20 cellular contexts compared by ENCODE assay signal in genomic region chr17:2111691-2112090, GRCh38. TPM values are rescaled to one million over a fixed set of nuclear protein-coding genes. Genes with fewer than 3 reads are reported as not detected.
DNase-seq lines count a peak whose midpoint lies in the region; ATAC-seq, FAIRE-seq and TF ChIP-seq lines count a peak whose summit lies in the region.
"Had no signal": no experiment of that assay in that cellular context is flagged by ENCODE, and none has a peak within 500 bp of the region (broad histone marks: within the 10 kb centered on the region; RNA-seq: fewer than 3 reads in every experiment).

No MANE protein-coding gene starts in this region.

- H3K27me3 Mint-ChIP-seq in natural killer cell treated with Interleukin-12 subunit alpha and Interleukin-12 subunit beta and Interleukin-15 and Interleukin-18, amount 100 ng/mL, for 72 hours = no peaks in the 10 kb centered on the region
- H3K27me3 Mint-ChIP-seq: CD4-positive, alpha-beta memory T cell; memory B cell had no signal

- no peak for ATAC-seq in HG03280 (IDR thresholded peaks at IDR 0.05; ENCODE audit: unreplicated experiment)
- no peak for ATAC-seq in natural killer cell treated with Interleukin-12 subunit alpha and Interleukin-12 subunit beta and Interleukin-15 and Interleukin-18, amount 100 ng/mL, for 72 hours
- ATAC-seq: gastrocnemius medialis had no signal

- H3K27me3 ChIP-seq in mammary epithelial cell (ENCODE audit: insufficient read depth, low read length) (no peaks in the 10 kb centered on the region), bronchial epithelial cell (ENCODE audit: control insufficient read depth, insufficient read depth, low read length) (no peaks in the 10 kb centered on the region)
- H3K27me3 ChIP-seq: ascending aorta, gastrocnemius medialis, neural progenitor cell had no signal

- H3K9ac ChIP-seq in mammary epithelial cell (ENCODE audit: insufficient read depth, low read length) = no peak overlapping the region
- H3K9ac ChIP-seq: neural progenitor cell had no signal

- H3K4me3 ChIP-seq in mammary epithelial cell (replicated peaks in 1 of 3; ENCODE audit: insufficient read depth in 1 of 3, low read depth in 2 of 3, low read length in 3 of 3) (no peak overlapping the region), bronchial epithelial cell (ENCODE audit: low read depth, low read length) (no peak overlapping the region)
- H3K4me3 ChIP-seq: ascending aorta, gastrocnemius medialis, neural progenitor cell had no signal

- intact Hi-C loops in mammary epithelial cell (cut with micrococcal nuclease) = no loop called here

- CTCF ChIA-PET in mammary epithelial cell (lab: Charles Lee; ENCODE audit: low non-redundant PET) = no interaction called here

- H4K20me1 ChIP-seq in mammary epithelial cell (ENCODE audit: insufficient read depth, low read length) = no peaks in the 10 kb centered on the region

- 73% methylated on average over 4 of the region's 5 CpGs for WGBS in mammary epithelial cell (ENCODE audit: low coverage, missing lambda C conversion rate)

- no peak overlapping the region for H2AFZ ChIP-seq in mammary epithelial cell (ENCODE audit: low read depth, low read length)
- H2AFZ ChIP-seq: neural progenitor cell had no signal

- no TSS peak for BruUV-seq in mammary epithelial cell (replicated peaks; lab: Mats Ljungman, UMichigan)

- no peak overlapping the region for H3K27ac ChIP-seq in mammary epithelial cell (ENCODE audit: insufficient read depth, low read depth, low read length)
- H3K27ac ChIP-seq: ascending aorta, gastrocnemius medialis, neural progenitor cell, RWPE1, WERI-Rb-1 had no signal

- peaks cover 2 to 9% of the 10 kb centered on the region in 2 donors for H3K4me1 Mint-ChIP-seq in natural killer cell treated with Interleukin-12 subunit alpha and Interleukin-12 subunit beta and Interleukin-15 and Interleukin-18, amount 100 ng/mL, for 72 hours (ENCODE audit: low read depth in 2 of 2)

- DNase-seq in T47D (ENCODE audit: low read depth in 1 of 2, low spot score in 1 of 2) (peak; percentile 51 to 90), mammary epithelial cell (no peak), bronchial epithelial cell (ENCODE audit: low read depth) (peak; percentile 22), left kidney (ENCODE audit: low read depth, low spot score) (peak; percentile 32), ureter (ENCODE audit: low spot score) (peak; percentile 71), NCI-H2029 (lab: John Stamatoyannopoulos, UW) (no peak)
- no peak for DNase-seq in natural killer cell treated with Interleukin-12 subunit alpha and Interleukin-12 subunit beta and Interleukin-15 and Interleukin-18, amount 100 ng/mL, for 72 hours (ENCODE audit: low spot score)
- DNase-seq: activated effector memory CD4-positive, alpha-beta T cell treated with Interleukin-2 at 50 U/mL for 16 hours; CD4-positive, alpha-beta memory T cell; gastrocnemius medialis; H7; NCI-H2107; NCI-H82; WERI-Rb-1 had no signal

- H3K27ac Mint-ChIP-seq in natural killer cell treated with Interleukin-12 subunit alpha and Interleukin-12 subunit beta and Interleukin-15 and Interleukin-18, amount 100 ng/mL, for 72 hours = no peak overlapping the region
- H3K27ac Mint-ChIP-seq: memory B cell, neural progenitor cell had no signal

- no peak overlapping the region for H3K4me3 Mint-ChIP-seq in natural killer cell treated with Interleukin-12 subunit alpha and Interleukin-12 subunit beta and Interleukin-15 and Interleukin-18, amount 100 ng/mL, for 72 hours
- H3K4me3 Mint-ChIP-seq: CD4-positive, alpha-beta memory T cell; memory B cell; neural progenitor cell had no signal

- no peaks in the 10 kb centered on the region for H3K79me2 ChIP-seq in mammary epithelial cell (ENCODE audit: insufficient read depth, low read length)

- dilution Hi-C loops in mammary epithelial cell (cut with HindIII; ENCODE audit: low sequenced_read_pairs) = no loop called here

- no peaks in the 10 kb centered on the region for H3K9me3 Mint-ChIP-seq in natural killer cell treated with Interleukin-12 subunit alpha and Interleukin-12 subunit beta and Interleukin-15 and Interleukin-18, amount 100 ng/mL, for 72 hours
- H3K9me3 Mint-ChIP-seq: CD4-positive, alpha-beta memory T cell; memory B cell; neural progenitor cell had no signal

- no peak overlapping the region for H3K4me2 ChIP-seq in mammary epithelial cell (ENCODE audit: insufficient read depth, low read depth, low read length)
- H3K4me2 ChIP-seq: neural progenitor cell had no signal

- H3K4me1 ChIP-seq in mammary epithelial cell (ENCODE audit: insufficient read depth, low read length) = no peaks in the 10 kb centered on the region
- H3K4me1 ChIP-seq: neural progenitor cell had no signal

- H3K9me3 ChIP-seq in mammary epithelial cell (replicated peaks; ENCODE audit: insufficient read depth, low read length) = no peaks in the 10 kb centered on the region
- H3K9me3 ChIP-seq: ascending aorta, gastrocnemius medialis had no signal

- H3K36me3 ChIP-seq in mammary epithelial cell (ENCODE audit: insufficient read depth, low read length) (no peaks in the 10 kb centered on the region), bronchial epithelial cell (ENCODE audit: control insufficient read depth, insufficient read depth, low read length) (peaks cover 2% of the 10 kb centered on the region)
- H3K36me3 ChIP-seq: ascending aorta, gastrocnemius medialis, neural progenitor cell had no signal

- TF ChIP-seq CTCF in mammary epithelial cell (conservative IDR thresholded peaks at IDR 0.05 in 1 of 2, IDR thresholded peaks at IDR 0.05 in 1 of 2; ENCODE audit: extremely low read depth in 1 of 2, insufficient read depth in 1 of 2, low read depth in 1 of 2, low read length in 2 of 2) = no peak
- no peak for TF ChIP-seq CTCF in bronchial epithelial cell (IDR thresholded peaks at IDR 0.05; ENCODE audit: insufficient read depth, low read length, severe bottlenecking)

- H3K36me3 Mint-ChIP-seq in natural killer cell treated with Interleukin-12 subunit alpha and Interleukin-12 subunit beta and Interleukin-15 and Interleukin-18, amount 100 ng/mL, for 72 hours = no peaks in the 10 kb centered on the region

- in situ Hi-C loops in T47D (cut with HindIII; ENCODE audit: low pct_unique_long_range_greater_than_20kb, low sequenced_read_pairs) = no loop called here
- in situ Hi-C loops in mammary epithelial cell (cut with MboI; ENCODE audit: low sequenced_read_pairs in 2 of 2) = no loop called here

- no peak for FAIRE-seq in bronchial epithelial cell (lab: Jason Lieb, UNC)
- FAIRE-seq: A204.1 had no signal

RNA-seq across cellular contexts. Expression of gene HIC1, which starts 56.8 kb away (rescaled TPM):
- total RNA-seq in mammary epithelial cell (1 to 10 TPM in 1 of 2 donors, under 1 TPM in 1; 0.67 to 1.3 TPM), bronchial epithelial cell (0.64 and 1.3 TPM in 2 replicates), ureter (14.9 TPM)
- 0.20 TPM for polyA plus RNA-seq in mammary epithelial cell
- not detected for polyA minus RNA-seq in mammary epithelial cell
- 10 to 100 TPM; 24.8 to 56.7 TPM for total RNA-seq in natural killer cell treated with Interleukin-12 subunit alpha and Interleukin-12 subunit beta and Interleukin-15 and Interleukin-18, amount 100 ng/mL, for 72 hours

Comparison
In these comparisons a context has a peak if more than half of its experiments do, and no peak if none do; other contexts are left out.
1. DNase-seq: peak in T47D (2 of 2), bronchial epithelial cell (single experiment), left kidney (single experiment) and ureter (single experiment); none in mammary epithelial cell (single experiment), natural killer cell treated with Interleukin-12 subunit alpha and Interleukin-12 subunit beta and Interleukin-15 and Interleukin-18, amount 100 ng/mL, for 72 hours (single experiment) and NCI-H2029 (single experiment).